Comparison of ENCODE assay signal across 22 cellular contexts in genomic region chr2:241657851-241658254, GRCh38.
"Had no signal": no experiment of that assay in that cellular context is flagged by ENCODE, and none has a peak within 500 bp of the region (broad histone marks: within the 10 kb centered on the region; RNA-seq: fewer than 3 reads in every experiment).

No MANE protein-coding gene starts in this region.

- DNase-seq: activated CD4-positive, alpha-beta T cell treated with anti-CD3 and anti-CD28 coated beads for 1 hour; activated CD4-positive, alpha-beta T cell treated with anti-CD3 and anti-CD28 coated beads, Interleukin-2, amount 50 U/mL, for 1 hour; activated CD8-positive, alpha-beta memory T cell treated with anti-CD3 and anti-CD28 coated beads for 24 hours; activated CD8-positive, alpha-beta memory T cell treated with anti-CD3 and anti-CD28 coated beads, Interleukin-2, amount 50 U/mL, for 4 hours; activated naive CD4-positive, alpha-beta T cell; activated naive CD8-positive, alpha-beta T cell treated with anti-CD3 and anti-CD28 coated beads, Interleukin-2, amount 10 ng/mL, durations not matched to agents 7 days and 5 days; activated T-cell treated with anti-CD3 and anti-CD28 coated beads, Interleukin-2, amount 50 U/mL, for 24 hours; amniotic stem cell; cerebellar nuclear complex; cortex of kidney; heart right ventricle; islet precursor cell; left cardiac atrium; nucleus accumbens; stimulated activated CD4-positive, alpha-beta T cell treated with anti-CD3 and anti-CD28 coated beads, Interleukin-2, amount 100 ng/mL, for 48 hours; stimulated activated CD8-positive, alpha-beta memory T cell treated with anti-CD3 and anti-CD28 coated beads, Interleukin-4, amount 100 ng/mL, for 48 hours; stimulated activated naive B cell treated with anti-CD40 and anti-IgM and Interleukin-4, amounts not matched to agents 10 μg/mL and 1 μg/mL and 100 μg/mL, for 72 hours; T-helper 1 cell; transverse colon had no signal

- H3K4me3 ChIP-seq: breast epithelium, heart right ventricle, transverse colon had no signal

- H3K4me1 Mint-ChIP-seq: activated naive CD8-positive, alpha-beta T cell treated with anti-CD3 and anti-CD28 coated beads, Interleukin-2, amount 10 ng/mL, durations not matched to agents 7 days and 5 days; nephron had no signal

- H3K9me3 ChIP-seq: breast epithelium, heart right ventricle, transverse colon had no signal

- H3K27ac Mint-ChIP-seq: activated naive CD8-positive, alpha-beta T cell treated with anti-CD3 and anti-CD28 coated beads, Interleukin-2, amount 10 ng/mL, durations not matched to agents 7 days and 5 days; activated T-cell treated with anti-CD3 and anti-CD28 coated beads, Interleukin-2, amount 50 U/mL, for 24 hours; activated T-helper 2 cell treated with anti-CD3 and anti-CD28 coated beads, Interferon-gamma antibody, Interleukin-2, Interleukin-4, amounts not matched to agents 10 μg/mL and 5 μg/mL and 100 μg/mL, durations not matched to agents 14 hours and 24 hours and 36 hours; nephron; stimulated activated naive B cell treated with anti-CD40 and anti-IgM and Interleukin-4, amounts not matched to agents 10 μg/mL and 1 μg/mL and 100 μg/mL, for 72 hours had no signal

- H3K9me3 Mint-ChIP-seq: activated naive CD8-positive, alpha-beta T cell treated with anti-CD3 and anti-CD28 coated beads, Interleukin-2, amount 10 ng/mL, durations not matched to agents 7 days and 5 days; activated T-cell treated with anti-CD3 and anti-CD28 coated beads, Interleukin-2, amount 50 U/mL, for 24 hours; activated T-helper 2 cell treated with anti-CD3 and anti-CD28 coated beads, Interferon-gamma antibody, Interleukin-2, Interleukin-4, amounts not matched to agents 10 μg/mL and 5 μg/mL and 100 μg/mL, durations not matched to agents 14 hours and 24 hours and 36 hours; nephron; stimulated activated naive B cell treated with anti-CD40 and anti-IgM and Interleukin-4, amounts not matched to agents 10 μg/mL and 1 μg/mL and 100 μg/mL, for 72 hours had no signal

- H3K27me3 Mint-ChIP-seq: activated naive CD8-positive, alpha-beta T cell treated with anti-CD3 and anti-CD28 coated beads, Interleukin-2, amount 10 ng/mL, durations not matched to agents 7 days and 5 days; activated T-cell treated with anti-CD3 and anti-CD28 coated beads, Interleukin-2, amount 50 U/mL, for 24 hours; stimulated activated naive B cell treated with anti-CD40 and anti-IgM and Interleukin-4, amounts not matched to agents 10 μg/mL and 1 μg/mL and 100 μg/mL, for 72 hours had no signal

- H3K36me3 ChIP-seq: breast epithelium had no signal

- H3K4me3 Mint-ChIP-seq: activated naive CD8-positive, alpha-beta T cell treated with anti-CD3 and anti-CD28 coated beads, Interleukin-2, amount 10 ng/mL, durations not matched to agents 7 days and 5 days; activated T-cell treated with anti-CD3 and anti-CD28 coated beads, Interleukin-2, amount 50 U/mL, for 24 hours; nephron; stimulated activated naive B cell treated with anti-CD40 and anti-IgM and Interleukin-4, amounts not matched to agents 10 μg/mL and 1 μg/mL and 100 μg/mL, for 72 hours had no signal

- H3K27me3 ChIP-seq: breast epithelium, heart right ventricle, transverse colon had no signal

- H3K27ac ChIP-seq: breast epithelium, heart right ventricle, transverse colon had no signal

- H3K4me1 ChIP-seq: breast epithelium, transverse colon had no signal
